Comparison of ENCODE assay signal across 8 cellular contexts in genomic region chr19:11505504-11506100, GRCh38. TPM values are rescaled to one million over a fixed set of nuclear protein-coding genes. Genes with fewer than 3 reads are reported as not detected.
DNase-seq lines count a peak whose midpoint lies in the region; ATAC-seq, FAIRE-seq and TF ChIP-seq lines count a peak whose summit lies in the region.

A gene with protein sequence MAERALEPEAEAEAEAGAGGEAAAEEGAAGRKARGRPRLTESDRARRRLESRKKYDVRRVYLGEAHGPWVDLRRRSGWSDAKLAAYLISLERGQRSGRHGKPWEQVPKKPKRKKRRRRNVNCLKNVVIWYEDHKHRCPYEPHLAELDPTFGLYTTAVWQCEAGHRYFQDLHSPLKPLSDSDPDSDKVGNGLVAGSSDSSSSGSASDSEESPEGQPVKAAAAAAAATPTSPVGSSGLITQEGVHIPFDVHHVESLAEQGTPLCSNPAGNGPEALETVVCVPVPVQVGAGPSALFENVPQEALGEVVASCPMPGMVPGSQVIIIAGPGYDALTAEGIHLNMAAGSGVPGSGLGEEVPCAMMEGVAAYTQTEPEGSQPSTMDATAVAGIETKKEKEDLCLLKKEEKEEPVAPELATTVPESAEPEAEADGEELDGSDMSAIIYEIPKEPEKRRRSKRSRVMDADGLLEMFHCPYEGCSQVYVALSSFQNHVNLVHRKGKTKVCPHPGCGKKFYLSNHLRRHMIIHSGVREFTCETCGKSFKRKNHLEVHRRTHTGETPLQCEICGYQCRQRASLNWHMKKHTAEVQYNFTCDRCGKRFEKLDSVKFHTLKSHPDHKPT (minus strand): TSS chr19:11505839. CDS start chr19:11505786, 53 bp downstream.

- H3K4me1 ChIP-seq in heart left ventricle = peaks cover 0 to 19% (median 6%) of the 10 kb centered on the region in 12 donors
- peaks cover 10 to 20% (median 15%) of the 10 kb centered on the region in 4 donors for H3K4me1 ChIP-seq in upper lobe of left lung

- ATAC-seq in HG02763 (IDR thresholded peaks at IDR 0.05; ENCODE audit: unreplicated experiment) (peak; percentile 55), heart left ventricle (peak; percentile 70 to 85 (median 81)), upper lobe of left lung (ENCODE audit: low FRiP score in 2 of 2) (peak; percentile 88 to 95)
- peak; percentile 58 for ATAC-seq in activated naive CD8-positive, alpha-beta T cell treated with anti-CD3 and anti-CD28 coated beads, Interleukin-2, amount 50 U/mL, for 24 hours

- H3K9me3 ChIP-seq in heart left ventricle = no peaks in the 10 kb centered on the region
- no peaks in the 10 kb centered on the region for H3K9me3 ChIP-seq in upper lobe of left lung

- FAIRE-seq in GM12891 (lab: Jason Lieb, UNC) = no peak

- TF ChIP-seq POLR2A in GM12891 (IDR thresholded peaks at IDR 0.05; ENCODE audit: low read depth, low read length) (peak; percentile 54; the same call in 1 of the 2 replicates), heart left ventricle (IDR thresholded peaks at IDR 0.05) (peak in 1 of 2 donors; percentile 38), upper lobe of left lung (IDR thresholded peaks at IDR 0.05) (peak in 1 of 4 donors; percentile 63)

- H3K4me1 Mint-ChIP-seq in activated naive CD8-positive, alpha-beta T cell treated with anti-CD3 and anti-CD28 coated beads, Interleukin-2, amount 50 U/mL, for 24 hours = peaks cover 17% of the 10 kb centered on the region

- H3K36me3 ChIP-seq in heart left ventricle (peaks cover 0 to 13% (median 7%) of the 10 kb centered on the region in 9 donors), upper lobe of left lung (peaks cover 0 to 6% (median 0%) of the 10 kb centered on the region in 4 donors)

- peak within 1 kb of the TSS; percentile 90 to 99 (median 96) for H3K27ac ChIP-seq in heart left ventricle
- peak within 1 kb of the TSS; percentile 90 to 97 (median 92) for H3K27ac ChIP-seq in upper lobe of left lung

- TF ChIP-seq EP300 in upper lobe of left lung (IDR thresholded peaks at IDR 0.05) = no peak

- DNase-seq in GM12891 (ENCODE audit: insufficient read length, low spot score) (peak; percentile 96), NCI-H1417 treated with DMSO at 0.1 percent for 48 hours (lab: John Stamatoyannopoulos, UW) (peak; percentile 84), T follicular helper cell (ENCODE audit: low read depth) (peak; percentile 91), heart left ventricle (peak; percentile 92 to 97 (median 94)), posterior cingulate gyrus (peak; percentile 83 to 98 (median 88)), upper lobe of left lung (peak; percentile 88 to 98)
- DNase-seq in activated naive CD8-positive, alpha-beta T cell treated with anti-CD3 and anti-CD28 coated beads, Interleukin-2, amount 50 U/mL, for 24 hours = peak; percentile 95

- 0 to 2% (median 1%) methylated on average over 35 to 65 of the region's 65 CpGs for WGBS in heart left ventricle, 4 donors
- 0% methylated on average over 14 of the region's 65 CpGs for WGBS in upper lobe of left lung, 2 donors

- H3K27me3 Mint-ChIP-seq in activated naive CD8-positive, alpha-beta T cell treated with anti-CD3 and anti-CD28 coated beads, Interleukin-2, amount 50 U/mL, for 24 hours = no peaks in the 10 kb centered on the region

- peak within 1 kb of the TSS; percentile 84 for H3K4me3 Mint-ChIP-seq in activated naive CD8-positive, alpha-beta T cell treated with anti-CD3 and anti-CD28 coated beads, Interleukin-2, amount 50 U/mL, for 24 hours

- no peaks in the 10 kb centered on the region for H3K27me3 ChIP-seq in heart left ventricle
- no peaks in the 10 kb centered on the region for H3K27me3 ChIP-seq in upper lobe of left lung

- H3K4me3 ChIP-seq in heart left ventricle = peak within 1 kb of the TSS; percentile 74 to 100 (median 93)
- peak within 1 kb of the TSS; percentile 70 to 100 (median 89) for H3K4me3 ChIP-seq in upper lobe of left lung

- H3K36me3 Mint-ChIP-seq in activated naive CD8-positive, alpha-beta T cell treated with anti-CD3 and anti-CD28 coated beads, Interleukin-2, amount 50 U/mL, for 24 hours (ENCODE audit: low read depth) = peaks cover 6% of the 10 kb centered on the region

- TF ChIP-seq CTCF in heart left ventricle (IDR thresholded peaks at IDR 0.05) (no peak), upper lobe of left lung (IDR thresholded peaks at IDR 0.05) (peak in 1 of 6 experiments; percentile 12)

- H3K27ac Mint-ChIP-seq in activated naive CD8-positive, alpha-beta T cell treated with anti-CD3 and anti-CD28 coated beads, Interleukin-2, amount 50 U/mL, for 24 hours = peak within 1 kb of the TSS; percentile 95

- H3K9me3 Mint-ChIP-seq in activated naive CD8-positive, alpha-beta T cell treated with anti-CD3 and anti-CD28 coated beads, Interleukin-2, amount 50 U/mL, for 24 hours = no peaks in the 10 kb centered on the region

- intact Hi-C loops in heart left ventricle (cut with DNase I) (loop anchor here in 2 of 10 donors (2.0 to 10.0 kb wide), 3 partner anchors 15 to 89 kb away; partner anchors contain the start of genes ELOF1 (in 1 of the 2) and ZNF627 (in 1 of the 2)), posterior cingulate gyrus (cut with DNase I) (loop anchor here (1.0 to 5.0 kb wide), 2 partner anchors 25 to 52 kb away; partner anchors contain the start of gene ELOF1)

TF ChIP-seq in GM12891, 5 proteins besides CTCF, POLR2A, EP300 and RAD21:
- TF ChIP-seq POLR2AphosphoS5 (IDR thresholded peaks at IDR 0.05; ENCODE audit: low read depth, low read length) = no peak
- no peak; the same call in 1 of the 2 replicates for TF ChIP-seq TAF1 (IDR thresholded peaks at IDR 0.05; ENCODE audit: low read depth, low read length)
- TF ChIP-seq POU2F2 (IDR thresholded peaks at IDR 0.05; ENCODE audit: low read depth, low read length) = 0 out of 2 replicates have a peak, but pooled peaks have one; percentile 30
- no peak for TF ChIP-seq SPI1 (IDR thresholded peaks at IDR 0.05; ENCODE audit: low read depth, low read length)
- TF ChIP-seq PAX5 (IDR thresholded peaks at IDR 0.05; ENCODE audit: insufficient read depth, low read length, severe bottlenecking) = no peak

RNA-seq across cellular contexts. Expression of the gene that starts here (rescaled TPM):
- 6.6 TPM for polyA plus RNA-seq in GM12891 (2012; ENCODE audit: low read depth, missing spikeins)
- total RNA-seq in heart left ventricle (1 to 10 TPM; 2.4 to 5.5 (median 3.8) TPM), upper lobe of left lung (10 to 100 TPM in 3 of 6 donors, 1 to 10 TPM in 3; 6.8 to 30.4 (median 10.3) TPM)
- polyA plus RNA-seq in heart left ventricle = 1 to 10 TPM; 4.0 to 8.9 TPM

Comparison
In these comparisons a context has a peak if more than half of its experiments do, and no peak if none do; other contexts are left out.
1. Peak in every context shown above with its lines: DNase-seq, ATAC-seq, H3K4me3 ChIP-seq and H3K27ac ChIP-seq.